ENCODE assay signal across 1 cellular context in genomic region chr1:7561936-7562728, GRCh38.
TF ChIP-seq lines count a peak whose summit lies in the region.

No MANE protein-coding gene starts in this region.

TF ChIP-seq in GM23338, 12 proteins besides CTCF, POLR2A, EP300 and RAD21:
- TF ChIP-seq ZNF462 (CRISPR knock-in tag; IDR thresholded peaks at IDR 0.05) (no peak), EZH2 (IDR thresholded peaks at IDR 0.05; ENCODE audit: low read depth, unreplicated experiment) (no peak), JUNB (IDR thresholded peaks at IDR 0.05; ENCODE audit: unreplicated experiment) (no peak), STAT1 (IDR thresholded peaks at IDR 0.05; ENCODE audit: unreplicated experiment) (no peak), EZH2phosphoT487 (IDR thresholded peaks at IDR 0.05; ENCODE audit: unreplicated experiment) (no peak), CREB1 (CRISPR knock-in tag; IDR thresholded peaks at IDR 0.05; ENCODE audit: low read depth) (no peak), ETS1 (IDR thresholded peaks at IDR 0.05) (no peak), ZNF114 (CRISPR knock-in tag; IDR thresholded peaks at IDR 0.05) (no peak), NANOG (IDR thresholded peaks at IDR 0.05; ENCODE audit: borderline replicate concordance) (no peak), POLR2AphosphoS5 (IDR thresholded peaks at IDR 0.05; ENCODE audit: low read depth) (no peak), ZNF331 (CRISPR knock-in tag; IDR thresholded peaks at IDR 0.05; ENCODE audit: low read depth) (no peak), REST (IDR thresholded peaks at IDR 0.05; ENCODE audit: unreplicated experiment) (no peak)
